In genomic region chr2:28390241-28390856, GRCh38 we compare ENCODE assay signal across 8 cellular contexts. TPM values are rescaled to one million over a fixed set of nuclear protein-coding genes. Genes with fewer than 3 reads are reported as not detected.
DNase-seq lines count a peak whose midpoint lies in the region; ATAC-seq and TF ChIP-seq lines count a peak whose summit lies in the region.

No MANE protein-coding gene starts in this region.

- H3K4me3 Mint-ChIP-seq in neural crest cell, result peak overlapping the region; percentile 92

- ATAC-seq in HG03039 (IDR thresholded peaks at IDR 0.05; ENCODE audit: unreplicated experiment), result no peak

- no peaks in the 10 kb centered on the region for H3K9me3 Mint-ChIP-seq in neural crest cell

- TF ChIP-seq EP300 in stomach (IDR thresholded peaks at IDR 0.05), result peak; percentile 91

- 0 to 1% (median 0%) methylated on average over 30 to 53 of the region's 53 CpGs for WGBS in stomach, 5 donors

- no peaks in the 10 kb centered on the region for H3K36me3 Mint-ChIP-seq in neural crest cell (ENCODE audit: low read depth)

- peak in 1 of 4 donors; percentile 30 for TF ChIP-seq POLR2A in stomach (IDR thresholded peaks at IDR 0.05)

- H3K4me1 Mint-ChIP-seq in neural crest cell, result peaks cover 29% of the 10 kb centered on the region

- H3K27ac ChIP-seq in RWPE1 (peak overlapping the region; percentile 100), stomach (peak overlapping the region; percentile 98 to 100 (median 99))

- intact Hi-C loops in stomach (cut with DNase I; ENCODE audit: low total_unique reads), result no loop called here

- CTCF ChIA-PET in RWPE1 (lab: Yijun Ruan, JAX), result interaction anchor here (0.6 to 1.4 kb wide), 4 partner anchors 124 to 686 kb away, joined by 3 to 5 read pairs (median 3); no protein-coding TSS in a partner anchor

- H3K4me3 ChIP-seq in foreskin fibroblast (ENCODE audit: low read depth in 1 of 2, low read length in 2 of 2) (peak overlapping the region; percentile 65 to 85), stomach (peak overlapping the region; percentile 72 to 97 (median 85))

- TF ChIP-seq CTCF in RWPE1 (conservative IDR thresholded peaks at IDR 0.05; ENCODE audit: low read depth), result peak; percentile 32; the same call in 1 of the 2 replicates
- TF ChIP-seq CTCF in foreskin fibroblast (IDR thresholded peaks at IDR 0.05; ENCODE audit: low read depth, low read length), result no peak
- peak; percentile 39 for TF ChIP-seq CTCF in neural crest cell (conservative IDR thresholded peaks at IDR 0.05)
- TF ChIP-seq CTCF in stomach (IDR thresholded peaks at IDR 0.05), result peak in 2 of 7 experiments; percentile 7 to 15

- H3K9me3 ChIP-seq in ES-I3 (ENCODE audit: control insufficient read depth, insufficient read depth, low read length) (no peaks in the 10 kb centered on the region), stomach (no peaks in the 10 kb centered on the region)

- peaks cover 13% of the 10 kb centered on the region; the same call in 1 of the 2 replicates for H3K4me1 ChIP-seq in ES-I3 (ENCODE audit: insufficient read depth, low read length)
- peaks cover 8 to 24% (median 14%) of the 10 kb centered on the region in 4 donors for H3K4me1 ChIP-seq in stomach

- H3K27ac Mint-ChIP-seq in neural crest cell (ENCODE audit: unreplicated experiment), result peak overlapping the region; percentile 83

- peak; percentile 81 for DNase-seq in HT-29 (ENCODE audit: low spot score)
- DNase-seq in RWPE1 (ENCODE audit: low spot score), result peak; percentile 79
- DNase-seq in activated gamma-delta T cell treated with Interleukin-2 at 50 U/mL for 16 hours, result peak; percentile 71
- peak; percentile 87 to 94 for DNase-seq in foreskin fibroblast
- peak; percentile 42 for DNase-seq in neural crest cell (ENCODE audit: low read depth, low spot score)
- DNase-seq in stomach, result peak; percentile 92

- no peaks in the 10 kb centered on the region for H3K36me3 ChIP-seq in ES-I3 (ENCODE audit: insufficient read depth, low read length)
- H3K36me3 ChIP-seq in stomach, result peaks cover 0 to 5% (median 0%) of the 10 kb centered on the region in 4 donors

- H3K27me3 Mint-ChIP-seq in neural crest cell (ENCODE audit: low read depth), result peaks cover 27% of the 10 kb centered on the region

- H3K9ac ChIP-seq in ES-I3 (ENCODE audit: low read depth, low read length), result peak overlapping the region; percentile 52

- H3K27me3 ChIP-seq in stomach, result no peaks in the 10 kb centered on the region

- POLR2A ChIA-PET in RWPE1 (lab: Yijun Ruan, JAX; ENCODE audit: low non-redundant PET), result interaction anchor here (0.6 to 1.0 kb wide), 4 partner anchors 13 to 500 kb away, joined by 3 to 4 read pairs (median 4); partner anchors contain the start of genes BABAM2 and RBKS

RNA-seq across cellular contexts. Expression of gene FOSL2, which starts 2.3 kb away (rescaled TPM):
- 51.5 and 61.8 TPM in 2 replicates for total RNA-seq in HT-29 (2014; rRNA removed; shearing (Covaris generic))
- total RNA-seq in neural crest cell (2.2 and 2.9 TPM in 2 replicates), stomach (100 to 1,000 TPM in 3 of 5 donors, 10 to 100 TPM in 2; 50.1 to 227 (median 113) TPM)
- polyA plus RNA-seq in stomach, result 10 to 100 TPM; 24.4 to 40.8 (median 27.6) TPM

Comparison
In these comparisons a context has a peak if more than half of its experiments do, and no peak if none do; other contexts are left out.
1. DNase-seq: peak in every context shown above with its lines; median percentile 92 in stomach; 90 in foreskin fibroblast; 81 in HT-29; 79 in RWPE1; 71 in activated gamma-delta T cell treated with Interleukin-2 at 50 U/mL for 16 hours; 42 in neural crest cell.
2. RNA of gene FOSL2, which starts 2.3 kb away (total RNA-seq): 50.1 to 227 TPM in stomach and 51.5 to 61.8 TPM in HT-29; 2.2 to 2.9 TPM in neural crest cell; every median in the first group is over 10 times any median in the second.